ENCODE assay signal across 8 cellular contexts in genomic region chr12:53625946-53626701, GRCh38. TPM values are rescaled to one million over a fixed set of nuclear protein-coding genes. Genes with fewer than 3 reads are reported as not detected.
DNase-seq lines count a peak whose midpoint lies in the region; ATAC-seq, FAIRE-seq and TF ChIP-seq lines count a peak whose summit lies in the region.

TSS of gene ATF7 (minus strand) at chr12:53626382. CDS start at chr12:53601000, 25,382 bp downstream.

- no peaks in the 10 kb centered on the region for H3K27me3 ChIP-seq in bronchial epithelial cell (ENCODE audit: control insufficient read depth, insufficient read depth, low read length)
- no peaks in the 10 kb centered on the region for H3K27me3 ChIP-seq in small intestine (ENCODE audit: control insufficient read depth in 2 of 2, insufficient read depth in 2 of 2, low read length in 2 of 2)

- CTCF ChIA-PET in AG04449 (lab: Yijun Ruan, JAX) = interaction anchor here (4.1 to 7.4 kb wide), 2 partner anchors 51 to 83 kb away, joined by 26 to 39 read pairs; partner anchors contain the start of gene ATP5MC2

- 1% methylated on average over 46 to 48 of the region's 48 CpGs for WGBS in small intestine, 3 donors

- peak; percentile 1 for TF ChIP-seq CTCF in AG04449 (IDR thresholded peaks at IDR 0.05; ENCODE audit: insufficient read depth, low read length, missing control alignments)
- TF ChIP-seq CTCF in WI38 (IDR thresholded peaks at IDR 0.05; ENCODE audit: low read depth, low read length) = no peak
- TF ChIP-seq CTCF in bronchial epithelial cell (IDR thresholded peaks at IDR 0.05; ENCODE audit: insufficient read depth, low read length, severe bottlenecking) = no peak

- FAIRE-seq in bronchial epithelial cell (lab: Jason Lieb, UNC) = no peak
- FAIRE-seq in small intestine (lab: Jason Lieb, UNC) = no peak

- no peaks in the 10 kb centered on the region for H3K36me3 ChIP-seq in bronchial epithelial cell (ENCODE audit: control insufficient read depth, insufficient read depth, low read length)
- no peaks in the 10 kb centered on the region for H3K36me3 ChIP-seq in small intestine (ENCODE audit: control insufficient read depth in 2 of 2, insufficient read depth in 2 of 2, low read length in 2 of 2)

- H3K27ac ChIP-seq in small intestine (ENCODE audit: low read depth in 1 of 2, low read length in 1 of 2) = peak within 1 kb of the TSS; percentile 60 to 96

- peak within 1 kb of the TSS; percentile 86 for H3K4me3 ChIP-seq in AG04449 (ENCODE audit: low read depth, low read length)
- H3K4me3 ChIP-seq in WI38 (ENCODE audit: low read depth, low read length) = peak within 1 kb of the TSS; percentile 93
- H3K4me3 ChIP-seq in bronchial epithelial cell (ENCODE audit: low read depth, low read length) = peak within 1 kb of the TSS; percentile 62
- peak within 1 kb of the TSS; percentile 37 to 64 for H3K4me3 ChIP-seq in small intestine (ENCODE audit: low read depth in 1 of 2, low read length in 2 of 2)

- H3K4me1 ChIP-seq in small intestine (ENCODE audit: control insufficient read depth in 2 of 2, insufficient read depth in 1 of 2, low read depth in 1 of 2, low read length in 1 of 2) = peaks cover 0 to 2% of the 10 kb centered on the region in 2 donors

- POLR2A ChIA-PET in AG04449 (lab: Yijun Ruan, JAX) = interaction anchor here (0.6 to 0.8 kb wide), 3 partner anchors 19 to 48 kb away, joined by 3 to 5 read pairs (median 4); no protein-coding TSS in a partner anchor

- DNase-seq in AG04449 (ENCODE audit: low read depth, low spot score) (peak; percentile 80), NCI-H2227 treated with DMSO at 0.1 percent for 48 hours (lab: John Stamatoyannopoulos, UW) (peak; percentile 93), bronchial epithelial cell (ENCODE audit: low read depth) (peak; percentile 92), iPS-NIHi11 (ENCODE audit: low spot score) (peak; percentile 98), small intestine (peak; percentile 98)

- no peaks in the 10 kb centered on the region for H3K9me3 ChIP-seq in small intestine (ENCODE audit: control insufficient read depth, low read depth)

- peak; percentile 97 for ATAC-seq in GM18907 (IDR thresholded peaks at IDR 0.05; ENCODE audit: unreplicated experiment)
- peak; percentile 96 for ATAC-seq in HG03159 (IDR thresholded peaks at IDR 0.05; ENCODE audit: unreplicated experiment)

RNA-seq across cellular contexts. Expression of gene ATF7, which starts in this region (rescaled TPM):
- total RNA-seq in bronchial epithelial cell = 5.3 and 6.4 TPM in 2 replicates
- 10 to 100 TPM in 2 of 3 donors, 1 to 10 TPM in 1; 8.6 to 15.8 (median 13.2) TPM for polyA plus RNA-seq in small intestine

Comparison
In these comparisons a context has a peak if more than half of its experiments do, and no peak if none do; other contexts are left out.
1. Peak in every context shown above with its lines: DNase-seq, ATAC-seq, H3K4me3 ChIP-seq and H3K27ac ChIP-seq.